In genomic region chr1:205317311-205317917, GRCh38 we compare ENCODE assay signal across 8 cellular contexts. TPM values are rescaled to one million over a fixed set of nuclear protein-coding genes. Genes with fewer than 3 reads are reported as not detected.
DNase-seq lines count a peak whose midpoint lies in the region; ATAC-seq and TF ChIP-seq lines count a peak whose summit lies in the region.

No MANE protein-coding gene starts in this region.

- in situ Hi-C loops in G401 (cut with HindIII; ENCODE audit: low sequenced_read_pairs), result no loop called here

- H3K9me3 ChIP-seq in mucosa of descending colon, result no peaks in the 10 kb centered on the region

- DNase-seq in G401 (ENCODE audit: low spot score) (peak; percentile 96), NCI-H345 (lab: John Stamatoyannopoulos, UW) (peak; percentile 89), cerebellar cortex (ENCODE audit: low spot score) (peak; percentile 94), mucosa of descending colon (peak; percentile 93 to 95 (median 94)), AML-193 (lab: John Stamatoyannopoulos, UW) (no peak), NCI-H1048 (lab: John Stamatoyannopoulos, UW) (no peak)
- DNase-seq in activated CD8-positive, alpha-beta memory T cell treated with anti-CD3 and anti-CD28 coated beads, Interleukin-2, amount 50 U/mL, for 4 hours, result no peak

- intact Hi-C loops in mucosa of descending colon (cut with DNase I, micrococcal nuclease), result no loop called here

- TF ChIP-seq CTCF in mucosa of descending colon (IDR thresholded peaks at IDR 0.05), result no peak

- H3K36me3 ChIP-seq in mucosa of descending colon (ENCODE audit: low read depth), result no peaks in the 10 kb centered on the region

- no peak overlapping the region for H3K4me3 ChIP-seq in mucosa of descending colon

- peaks cover 64% of the 10 kb centered on the region for H3K4me1 ChIP-seq in mucosa of descending colon (ENCODE audit: low read depth)

- ATAC-seq in mucosa of descending colon (peak; percentile 54), GM18868 (IDR thresholded peaks at IDR 0.05; ENCODE audit: unreplicated experiment) (no peak)

RNA-seq across cellular contexts. Expression of gene NUAK2, which starts 4.1 kb away (rescaled TPM):
- total RNA-seq in G401 (2014; rRNA removed; shearing (Covaris generic)), result 6.3 and 8.3 TPM in 2 replicates
- 10 to 100 TPM; 16.5 to 50.8 (median 29.5) TPM for total RNA-seq in mucosa of descending colon

RNA-seq across cellular contexts. Expression of gene KLHDC8A, which starts 39.3 kb away (rescaled TPM):
- 1.3 and 2.8 TPM in 2 replicates for total RNA-seq in G401 (2014; rRNA removed; shearing (Covaris generic))
- total RNA-seq in mucosa of descending colon, result 1 to 10 TPM in 1 of 3 donors, under 1 TPM in 2; 0.17 to 1.8 (median 0.78) TPM

Comparison
In these comparisons a context has a peak if more than half of its experiments do, and no peak if none do; other contexts are left out.
1. DNase-seq: peak in G401 (single experiment), NCI-H345 (single experiment), cerebellar cortex (single experiment) and mucosa of descending colon (3 of 3); none in AML-193 (0 of 2), NCI-H1048 (single experiment) and activated CD8-positive, alpha-beta memory T cell treated with anti-CD3 and anti-CD28 coated beads, Interleukin-2, amount 50 U/mL, for 4 hours (single experiment).